Comparison of ENCODE assay signal across 18 cellular contexts in genomic region chrX:2823795-2824386, GRCh38. TPM values are rescaled to one million over a fixed set of nuclear protein-coding genes. Genes with fewer than 3 reads are reported as not detected.
DNase-seq lines count a peak whose midpoint lies in the region; ATAC-seq and TF ChIP-seq lines count a peak whose summit lies in the region.
"Had no signal": no experiment of that assay in that cellular context is flagged by ENCODE, and none has a peak within 500 bp of the region (broad histone marks: within the 10 kb centered on the region; RNA-seq: fewer than 3 reads in every experiment).

No MANE protein-coding gene starts in this region.

- ATAC-seq in activated CD4-positive, CD25-positive, alpha-beta regulatory T cell treated with anti-CD3 and anti-CD28 coated beads, Interleukin-2, amount 50 U/mL, for 24 hours, result no peak

- DNase-seq in amniotic epithelial cell (ENCODE audit: low read depth), result peak; percentile 38
- DNase-seq in left kidney (ENCODE audit: low read depth, low spot score), result peak; percentile 31
- DNase-seq in nephron progenitor cell, result peak; percentile 19
- peak; percentile 30 for DNase-seq in transverse colon
- DNase-seq in NCI-H526 treated with DMSO at 0.1 percent for 48 hours (lab: John Stamatoyannopoulos, UW), result no peak
- DNase-seq in SW480 (ENCODE audit: low spot score), result no peak
- no peak for DNase-seq in testis
- DNase-seq: DMS53; NCI-H1105 treated with DMSO at 0.1 percent for 48 hours; NCI-H187 treated with DMSO at 0.1 percent for 48 hours; NCI-H69; NK-92 treated with Interleukin-12 subunit alpha and Interleukin-12 subunit beta, amount 100 ng/mL, for 24 hours; RPMI8226; SJCRH30 had no signal

- H3K27me3 Mint-ChIP-seq in nephron progenitor cell (ENCODE audit: low read depth, poor library complexity), result no peaks in the 10 kb centered on the region

- H3K4me3 ChIP-seq in transverse colon (no peak overlapping the region), testis (no peak overlapping the region)
- H3K4me3 ChIP-seq: SJCRH30 had no signal

- intact Hi-C loops in transverse colon (cut with DNase I; ENCODE audit: low total_unique reads), result no loop called here
- intact Hi-C loops in testis (cut with DNase I; ENCODE audit: low total_unique reads), result no loop called here

- no peak for TF ChIP-seq EP300 in transverse colon (IDR thresholded peaks at IDR 0.05; ENCODE audit: low read depth)

- H3K27me3 ChIP-seq in transverse colon, result no peaks in the 10 kb centered on the region
- no peaks in the 10 kb centered on the region for H3K27me3 ChIP-seq in testis
- H3K27me3 ChIP-seq: SJCRH30 had no signal

- in situ Hi-C loops in transverse colon (cut with MboI; ENCODE audit: low pct_ligation_motif_present in 1 of 4, low pct_unique_long_range_greater_than_20kb in 1 of 4, low sequenced_read_pairs in 3 of 4), result loop anchor here in 2 of 4 donors (25.0 kb wide), 1 partner anchor 162 kb away; no protein-coding TSS in a partner anchor

- TF ChIP-seq POLR2A in transverse colon (IDR thresholded peaks at IDR 0.05) (no peak), testis (IDR thresholded peaks at IDR 0.05) (no peak)

- WGBS in transverse colon (ENCODE audit: low coverage in 1 of 2), 2 donors, result 48% methylated on average over 13 of the region's 13 CpGs; no CpG with 5 or more reads in 1 of the 2 donors
- WGBS in testis, 2 donors, result 45 to 53% methylated on average over 10 to 13 of the region's 13 CpGs

- peak overlapping the region; percentile 91 for H3K27ac Mint-ChIP-seq in nephron progenitor cell
- H3K27ac Mint-ChIP-seq: IgD-negative memory B cell had no signal

- H3K4me3 Mint-ChIP-seq in nephron progenitor cell, result peak overlapping the region; percentile 41
- H3K4me3 Mint-ChIP-seq: IgD-negative memory B cell had no signal

- H3K27ac ChIP-seq in transverse colon, result no peak overlapping the region
- no peak overlapping the region for H3K27ac ChIP-seq in testis
- H3K27ac ChIP-seq: SJCRH30 had no signal

- H3K36me3 Mint-ChIP-seq in nephron progenitor cell (ENCODE audit: low read depth), result no peaks in the 10 kb centered on the region

- H3K4me1 ChIP-seq in transverse colon (no peaks in the 10 kb centered on the region), testis (no peaks in the 10 kb centered on the region)

- H3K9me3 ChIP-seq in transverse colon (no peaks in the 10 kb centered on the region), testis (no peaks in the 10 kb centered on the region)
- H3K9me3 ChIP-seq: SJCRH30 had no signal

- no peaks in the 10 kb centered on the region for H3K36me3 ChIP-seq in transverse colon
- H3K36me3 ChIP-seq in testis (ENCODE audit: low read depth, missing control alignments), result no peaks in the 10 kb centered on the region
- H3K36me3 ChIP-seq: SJCRH30 had no signal

- no peaks in the 10 kb centered on the region for H3K9me3 Mint-ChIP-seq in nephron progenitor cell

- TF ChIP-seq CTCF in nephron progenitor cell (IDR thresholded peaks at IDR 0.05) (no peak), transverse colon (IDR thresholded peaks at IDR 0.05) (no peak), testis (IDR thresholded peaks at IDR 0.05) (no peak)

- no peaks in the 10 kb centered on the region for H3K4me1 Mint-ChIP-seq in nephron progenitor cell
- H3K4me1 Mint-ChIP-seq: IgD-negative memory B cell had no signal

RNA-seq across cellular contexts. Expression of gene GYG2, which starts 4.8 kb away (rescaled TPM):
- total RNA-seq in transverse colon (1 to 10 TPM; 3.0 to 6.8 (median 4.2) TPM), testis (1 to 10 TPM; 2.2 to 2.4 TPM)
- polyA plus RNA-seq in testis (ENCODE audit: insufficient read depth, low read depth, low replicate concordance), result 2.6 TPM
- total RNA-seq: HT-29, OCI-LY7 had no signal
- polyA plus RNA-seq: IgD-negative memory B cell had no signal

Comparison
In these comparisons a context has a peak if more than half of its experiments do, and no peak if none do; other contexts are left out.
1. DNase-seq: peak in amniotic epithelial cell (single experiment), left kidney (single experiment), nephron progenitor cell (single experiment) and transverse colon (single experiment); none in NCI-H526 treated with DMSO at 0.1 percent for 48 hours (single experiment), SW480 (single experiment) and testis (single experiment).